In genomic region chr5:71456362-71456743, GRCh38 we compare ENCODE assay signal across 8 cellular contexts. TPM values are rescaled to one million over a fixed set of nuclear protein-coding genes. Genes with fewer than 3 reads are reported as not detected.
DNase-seq lines count a peak whose midpoint lies in the region; ATAC-seq and TF ChIP-seq lines count a peak whose summit lies in the region.

No MANE protein-coding gene starts in this region.

- H3K9me3 ChIP-seq in SK-N-SH (no peaks in the 10 kb centered on the region), skeletal muscle tissue (ENCODE audit: control insufficient read depth in 3 of 3, low read length in 3 of 3) (no peaks in the 10 kb centered on the region)

- CTCF ChIA-PET in SK-N-SH (lab: Yijun Ruan, JAX), result interaction anchor here (1.6 kb wide), 1 partner anchor 19 kb away, joined by 8 read pairs; no protein-coding TSS in a partner anchor

- H3K4me1 ChIP-seq in SK-N-SH (ENCODE audit: control insufficient read depth in 1 of 2, insufficient read depth in 2 of 2, low read depth in 1 of 2, low read length in 1 of 2) (peaks cover 4 to 11% of the 10 kb centered on the region in 2 experiments), skeletal muscle tissue (ENCODE audit: control insufficient read depth in 3 of 3, insufficient read depth in 3 of 3, low read length in 3 of 3) (peaks cover 7 to 16% (median 16%) of the 10 kb centered on the region in 3 donors)

- H4K20me1 ChIP-seq in SK-N-SH (ENCODE audit: insufficient read depth), result peaks cover 14% of the 10 kb centered on the region

- POLR2A ChIA-PET in SK-N-SH (lab: Yijun Ruan, JAX), result interaction anchor here (1.4 kb wide), 1 partner anchor 130 kb away, joined by 3 read pairs; the partner anchor contains the start of gene MCCC2

- H3K4me2 ChIP-seq in SK-N-SH, result peak overlapping the region; percentile 54

- no peak for DNase-seq in SK-N-SH
- peak; percentile 2 for DNase-seq in RPMI7951 (ENCODE audit: low read depth)
- no peak for DNase-seq in fibroblast of the aortic adventitia (ENCODE audit: low read depth)
- no peak for DNase-seq in NCI-H1694 treated with DMSO at 0.1 percent for 48 hours (lab: John Stamatoyannopoulos, UW)
- DNase-seq in NCI-H1048 (lab: John Stamatoyannopoulos, UW), result no peak

- H3K36me3 ChIP-seq in SK-N-SH (replicated peaks in 1 of 2; ENCODE audit: control insufficient read depth in 1 of 2, insufficient read depth in 2 of 2, low read length in 1 of 2), result peaks cover 15 to 30% of the 10 kb centered on the region in 2 experiments
- H3K36me3 ChIP-seq in skeletal muscle tissue (ENCODE audit: control insufficient read depth in 3 of 3, insufficient read depth in 3 of 3, low read length in 3 of 3), result peaks cover 6 to 14% (median 9%) of the 10 kb centered on the region in 3 donors

- H3K9ac ChIP-seq in SK-N-SH, result peak overlapping the region; percentile 79
- peak overlapping the region; percentile 90 to 96 (median 91) for H3K9ac ChIP-seq in skeletal muscle tissue (ENCODE audit: low read depth in 1 of 3, low read length in 3 of 3)

- H3F3A ChIP-seq in SK-N-SH (replicated peaks; ENCODE audit: insufficient read depth), result peaks cover 8% of the 10 kb centered on the region

- TF ChIP-seq EP300 in SK-N-SH (IDR thresholded peaks at IDR 0.05; ENCODE audit: borderline replicate concordance in 1 of 2, low read depth in 1 of 2, low read length in 1 of 2), result no peak

- ATAC-seq in SK-N-SH treated with all-trans-retinoic acid at 6 μM for 48 hours, result no peak
- ATAC-seq in HG02798 (IDR thresholded peaks at IDR 0.05; ENCODE audit: poor library complexity, unreplicated experiment), result no peak

- H3K27ac ChIP-seq in SK-N-SH (ENCODE audit: low read depth in 2 of 2, low read length in 1 of 2) (peak overlapping the region in 1 of 2 experiments; percentile 81; a peak in 2 of 4 replicates), skeletal muscle tissue (ENCODE audit: low read depth, low read length) (peak overlapping the region; percentile 86)

- TF ChIP-seq RAD21 in SK-N-SH (IDR thresholded peaks at IDR 0.05; ENCODE audit: low read length), result no peak

- WGBS in SK-N-SH (ENCODE audit: low lambda C conversion rate), result 0% methylated on average over 4 of the region's 4 CpGs

- H2AFZ ChIP-seq in SK-N-SH (ENCODE audit: low read depth), result 0 out of 2 replicates have a peak overlapping the region, but pooled peaks have one; percentile 97

- peaks cover 52% of the 10 kb centered on the region for H3K79me2 ChIP-seq in SK-N-SH (ENCODE audit: insufficient read depth)

- peak overlapping the region; percentile 79 to 93 for H3K4me3 ChIP-seq in SK-N-SH (ENCODE audit: low read depth in 2 of 2, low read length in 1 of 2)
- H3K4me3 ChIP-seq in fibroblast of the aortic adventitia (ENCODE audit: low read depth, low read length), result peak overlapping the region; percentile 77
- H3K4me3 ChIP-seq in skeletal muscle tissue (ENCODE audit: low read length in 3 of 3), result peak overlapping the region; percentile 87 to 99 (median 91)

- TF ChIP-seq CTCF in SK-N-SH (IDR thresholded peaks at IDR 0.05) (no peak), fibroblast of the aortic adventitia (IDR thresholded peaks at IDR 0.05; ENCODE audit: insufficient read depth, low read length) (no peak)

- no peaks in the 10 kb centered on the region for H3K9me2 ChIP-seq in SK-N-SH

- peaks cover 7% of the 10 kb centered on the region; the same call in 1 of the 2 replicates for H3K27me3 ChIP-seq in SK-N-SH (ENCODE audit: insufficient read depth)
- H3K27me3 ChIP-seq in skeletal muscle tissue (ENCODE audit: control insufficient read depth in 3 of 3, insufficient read depth in 3 of 3, low read length in 3 of 3), result peaks cover 0 to 3% (median 0%) of the 10 kb centered on the region in 3 donors

TF ChIP-seq in SK-N-SH, 30 proteins besides CTCF, POLR2A, EP300 and RAD21:
- TF ChIP-seq, protein P1, sequence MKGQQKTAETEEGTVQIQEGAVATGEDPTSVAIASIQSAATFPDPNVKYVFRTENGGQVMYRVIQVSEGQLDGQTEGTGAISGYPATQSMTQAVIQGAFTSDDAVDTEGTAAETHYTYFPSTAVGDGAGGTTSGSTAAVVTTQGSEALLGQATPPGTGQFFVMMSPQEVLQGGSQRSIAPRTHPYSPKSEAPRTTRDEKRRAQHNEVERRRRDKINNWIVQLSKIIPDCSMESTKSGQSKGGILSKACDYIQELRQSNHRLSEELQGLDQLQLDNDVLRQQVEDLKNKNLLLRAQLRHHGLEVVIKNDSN (IDR thresholded peaks at IDR 0.05; ENCODE audit: borderline replicate concordance, low read depth), result no peak
- TF ChIP-seq SMC3 (IDR thresholded peaks at IDR 0.05; ENCODE audit: low read depth, low read length) (no peak), RXRA (IDR thresholded peaks at IDR 0.05; ENCODE audit: borderline replicate concordance, low read depth) (no peak), POLR2AphosphoS5 (IDR thresholded peaks at IDR 0.05; ENCODE audit: low read depth, low read length) (no peak), TCF12 (IDR thresholded peaks at IDR 0.05) (no peak), FOSL2 (IDR thresholded peaks at IDR 0.05; ENCODE audit: borderline replicate concordance, low read depth) (no peak), PBX3 (IDR thresholded peaks at IDR 0.05) (no peak)
TF ChIP-seq in SK-N-SH: peak in this region for 0.

TF ChIP-seq in SK-N-SH treated with all-trans-retinoic acid at 6 μM for 48 hours, 23 proteins besides CTCF, POLR2A, EP300 and RAD21:
- TF ChIP-seq ZC3H10 (CRISPR knock-in tag; IDR thresholded peaks at IDR 0.05) (no peak), BACH2 (CRISPR knock-in tag; IDR thresholded peaks at IDR 0.05; ENCODE audit: borderline replicate concordance) (no peak), CSDC2 (CRISPR knock-in tag; IDR thresholded peaks at IDR 0.05) (no peak)

RNA-seq across cellular contexts. Expression of gene BDP1, which starts 0.9 kb away (rescaled TPM):
- 4.4 and 5.8 TPM in 2 replicates for polyA plus RNA-seq in SK-N-SH (2012; rRNA removed)
- 6.2 and 7.3 TPM in 2 replicates for polyA plus RNA-seq in SK-N-SH (2012; cell fraction: cytosol; rRNA removed)
- polyA plus RNA-seq in SK-N-SH (2012; cell fraction: nucleus; rRNA removed), result 5.8 and 12.2 TPM in 2 replicates
- total RNA-seq in RPMI7951 (2014; rRNA removed; shearing (Covaris generic)), result 13.4 and 14.4 TPM in 2 replicates
- total RNA-seq in fibroblast of the aortic adventitia (ENCODE audit: low replicate concordance), result 27.8 and 90.2 TPM in 2 replicates
- total RNA-seq in skeletal muscle tissue, result 19.3 TPM
